In the genomic region with DNA sequence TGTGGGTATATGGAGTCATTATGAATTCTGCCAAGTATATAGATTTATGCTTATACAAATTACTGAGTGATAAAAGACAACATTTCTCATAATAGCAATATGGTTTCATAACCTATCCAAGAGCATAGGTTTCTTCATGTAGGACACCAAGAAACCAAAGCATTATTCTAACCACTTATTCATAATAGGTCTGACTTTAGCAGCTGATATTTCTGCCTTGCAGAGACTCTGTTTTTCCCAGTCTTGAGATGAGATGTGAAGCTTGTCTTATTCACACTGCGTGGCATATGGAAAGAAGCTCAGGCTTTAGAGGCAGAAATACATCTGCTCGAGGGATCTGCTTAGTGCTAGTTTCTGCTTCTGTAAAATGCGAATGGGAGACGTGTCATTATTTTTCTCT, we compare ENCODE assay signal across 15 cellular contexts.
"Had no signal": no experiment of that assay in that cellular context is flagged by ENCODE, and none has a peak within 500 bp of the region (broad histone marks: within the 10 kb centered on the region; RNA-seq: fewer than 3 reads in every experiment).

No MANE protein-coding gene starts in this region.

- H3K27me3 ChIP-seq: SJSA1 had no signal

- FAIRE-seq: RCC 7860 had no signal

- H3K9me3 ChIP-seq: SJSA1 had no signal

- H3K27ac ChIP-seq: SJSA1, SK-N-MC had no signal

- H3K36me3 ChIP-seq: SJSA1 had no signal

- DNase-seq: Karpas-422, KG1, MM.1S, NCI-H187, NCI-H2029, NCI-H2081 treated with DMSO at 0.1 percent for 48 hours, NCI-H2171 treated with DMSO at 0.1 percent for 48 hours, NCI-H2227 treated with DMSO at 0.1 percent for 48 hours, NCI-H526 treated with DMSO at 0.1 percent for 48 hours, Right ventricle myocardium superior, RPMI8226, SIG-M5 had no signal

- H3K4me3 ChIP-seq: SJSA1, SK-N-MC had no signal

- H3K4me1 ChIP-seq: SJSA1 had no signal
